ENCODE assay signal across 2 cellular contexts in genomic region chr3:141375381-141376301, GRCh38.
TF ChIP-seq lines count a peak whose summit lies in the region.

No MANE protein-coding gene starts in this region.

TF ChIP-seq in A549, 52 proteins besides CTCF, POLR2A, EP300 and RAD21:
- TF ChIP-seq EHMT2 (IDR thresholded peaks at IDR 0.05; ENCODE audit: low read depth) (no peak), HOXB5 (CRISPR knock-in tag; IDR thresholded peaks at IDR 0.05) (no peak), ZSCAN20 (CRISPR knock-in tag; IDR thresholded peaks at IDR 0.05) (no peak), KDM5A (IDR thresholded peaks at IDR 0.05) (no peak), FOXS1 (CRISPR knock-in tag; IDR thresholded peaks at IDR 0.05) (no peak), CBX8 (IDR thresholded peaks at IDR 0.05) (no peak), USF2 (IDR thresholded peaks at IDR 0.05) (no peak), MAFK (IDR thresholded peaks at IDR 0.05; ENCODE audit: partially characterized antibody) (no peak), MAX (IDR thresholded peaks at IDR 0.05) (no peak), CEBPB (IDR thresholded peaks at IDR 0.05) (no peak), HOXA7 (CRISPR knock-in tag; IDR thresholded peaks at IDR 0.05) (no peak), EHF (CRISPR knock-in tag; IDR thresholded peaks at IDR 0.05) (no peak)

TF ChIP-seq in GM12878, 131 proteins besides CTCF, POLR2A, EP300 and RAD21 (continues in another document):
- TF ChIP-seq ESRRA (IDR thresholded peaks at IDR 0.05; ENCODE audit: low read length) (no peak), MAX (IDR thresholded peaks at IDR 0.05; ENCODE audit: low read depth, low read length) (no peak), MTA3 (IDR thresholded peaks at IDR 0.05; ENCODE audit: borderline replicate concordance, low read length) (no peak), RELA (IDR thresholded peaks at IDR 0.05; ENCODE audit: borderline replicate concordance, partially characterized antibody) (no peak), KAT2A (conservative IDR thresholded peaks at IDR 0.05; ENCODE audit: control insufficient read depth, low read depth, low read length) (no peak), ATF3 (IDR thresholded peaks at IDR 0.05; ENCODE audit: borderline replicate concordance, extremely low read depth, low read depth, low read length) (no peak), REST (IDR thresholded peaks at IDR 0.05; ENCODE audit: low read depth, low read length) (no peak), NR2C1 (IDR thresholded peaks at IDR 0.05) (no peak), HDAC6 (IDR thresholded peaks at IDR 0.05; ENCODE audit: unreplicated experiment) (no peak), MLLT1 (IDR thresholded peaks at IDR 0.05) (0 out of 2 replicates have a peak, but pooled peaks have one; percentile 29), YY1 (IDR thresholded peaks at IDR 0.05; ENCODE audit: low read depth, low read length) (no peak), SIX5 (IDR thresholded peaks at IDR 0.05; ENCODE audit: low read depth, low read length, severe bottlenecking) (no peak), BCL11A (IDR thresholded peaks at IDR 0.05; ENCODE audit: low read depth, low read length) (no peak), ELK1 (IDR thresholded peaks at IDR 0.05; ENCODE audit: low read depth, low read length) (no peak), RB1 (IDR thresholded peaks at IDR 0.05; ENCODE audit: borderline replicate concordance) (no peak), PKNOX1 (IDR thresholded peaks at IDR 0.05) (no peak), NR2C2 (IDR thresholded peaks at IDR 0.05; ENCODE audit: borderline replicate concordance, control insufficient read depth, insufficient read length, low read depth) (no peak), USF1 (IDR thresholded peaks at IDR 0.05; ENCODE audit: borderline replicate concordance, extremely low read length, insufficient read depth, low read depth, low read length) (peak; percentile 10), SREBF2 (IDR thresholded peaks at IDR 0.05; ENCODE audit: low read length) (no peak), HDGF (IDR thresholded peaks at IDR 0.05) (peak; percentile 14; the same call in 1 of the 2 replicates), CREB1 (IDR thresholded peaks at IDR 0.05; ENCODE audit: low read depth) (no peak), JUNB (IDR thresholded peaks at IDR 0.05) (no peak), MTA2 (IDR thresholded peaks at IDR 0.05; ENCODE audit: low read depth) (no peak), RAD51 (IDR thresholded peaks at IDR 0.05) (peak; percentile 52; the same call in 1 of the 2 replicates), PAX8 (IDR thresholded peaks at IDR 0.05) (no peak), NBN (IDR thresholded peaks at IDR 0.05) (0 out of 2 replicates have a peak, but pooled peaks have one; percentile 12), SMAD5 (IDR thresholded peaks at IDR 0.05; ENCODE audit: low read depth) (no peak), CBX5 (IDR thresholded peaks at IDR 0.05; ENCODE audit: low read depth) (no peak), SPI1 (IDR thresholded peaks at IDR 0.05; ENCODE audit: borderline replicate concordance, insufficient read depth, low read depth, low read length) (peak; percentile 50), YBX1 (IDR thresholded peaks at IDR 0.05) (no peak), ZBTB33 (IDR thresholded peaks at IDR 0.05) (0 out of 2 replicates have a peak, but pooled peaks have one; percentile 12), ZNF687 (IDR thresholded peaks at IDR 0.05) (peak; percentile 32; the same call in 1 of the 2 replicates), SUZ12 (IDR thresholded peaks at IDR 0.05; ENCODE audit: unreplicated experiment) (no peak), IRF4 (IDR thresholded peaks at IDR 0.05; ENCODE audit: low read depth, low read length) (0 out of 2 replicates have a peak, but pooled peaks have one; percentile 9), ASH2L (IDR thresholded peaks at IDR 0.05; ENCODE audit: borderline replicate concordance, low read depth) (no peak), RCOR1 (conservative IDR thresholded peaks at IDR 0.05; ENCODE audit: low read depth, low read length) (no peak), NFIC (IDR thresholded peaks at IDR 0.05; ENCODE audit: low read depth, low read length) (no peak), ZBTB4 (CRISPR knock-in tag; IDR thresholded peaks at IDR 0.05) (no peak), IKZF2 (IDR thresholded peaks at IDR 0.05) (peak; percentile 15 to 28; a peak in 2 of 4 replicates), DPF2 (IDR thresholded peaks at IDR 0.05) (no peak), NFYA (IDR thresholded peaks at IDR 0.05; ENCODE audit: borderline replicate concordance, low read depth, low read length) (no peak)
